In genomic region chr1:242723044-242723742, GRCh38 we compare ENCODE assay signal across 28 cellular contexts.
"Had no signal": no experiment of that assay in that cellular context is flagged by ENCODE, and none has a peak within 500 bp of the region (broad histone marks: within the 10 kb centered on the region; RNA-seq: fewer than 3 reads in every experiment).

No MANE protein-coding gene starts in this region.

- DNase-seq: activated B cell treated with CpG ODN at 0.5 μM for 24 hours; activated CD4-positive, alpha-beta T cell treated with anti-CD3 and anti-CD28 coated beads for 36 hours; activated CD4-positive, alpha-beta T cell treated with anti-CD3 and anti-CD28 coated beads, Interleukin-2, amount 50 U/mL, for 4 hours; activated naive CD4-positive, alpha-beta T cell treated with anti-CD3 and anti-CD28 coated beads for 36 hours; activated naive CD8-positive, alpha-beta T cell treated with anti-CD3 and anti-CD28 coated beads for 36 hours; activated T-cell treated with anti-CD3 and anti-CD28 coated beads for 4 hours; activated T-cell treated with anti-CD3 and anti-CD28 coated beads, Interleukin-2, amount 50 U/mL, for 72 hours; adrenal gland; aorta; body of pancreas; cerebellar nuclear complex; dorsolateral prefrontal cortex; effector memory CD4-positive, alpha-beta T cell; erythroblast; gastrocnemius medialis; glutamatergic neuron; hippocampal formation; kidney; mesendoderm; natural killer cell; ovary; stimulated activated CD4-positive, alpha-beta T cell treated with anti-CD3 and anti-CD28 coated beads, Interleukin-15, amount 100 ng/mL, for 24 hours; stimulated activated CD4-positive, alpha-beta T cell treated with anti-CD3 and anti-CD28 coated beads, Interleukin-2, amount 100 ng/mL, for 24 hours; stimulated activated naive B cell treated with anti-CD40 and anti-IgM and Interleukin-4, amounts not matched to agents 10 μg/mL and 1 μg/mL and 100 μg/mL, for 72 hours; stomach; thyroid gland; upper lobe of left lung had no signal

- ATAC-seq: activated CD4-positive, alpha-beta T cell treated with anti-CD3 and anti-CD28 coated beads for 36 hours; activated T-cell treated with anti-CD3 and anti-CD28 coated beads, Interleukin-2, amount 50 U/mL, for 72 hours; body of pancreas; gastrocnemius medialis; left lobe of liver; natural killer cell; stimulated activated naive B cell treated with anti-CD40 and anti-IgM and Interleukin-4, amounts not matched to agents 10 μg/mL and 1 μg/mL and 100 μg/mL, for 72 hours had no signal
